Comparison of ENCODE assay signal across 16 cellular contexts in the genomic region with DNA sequence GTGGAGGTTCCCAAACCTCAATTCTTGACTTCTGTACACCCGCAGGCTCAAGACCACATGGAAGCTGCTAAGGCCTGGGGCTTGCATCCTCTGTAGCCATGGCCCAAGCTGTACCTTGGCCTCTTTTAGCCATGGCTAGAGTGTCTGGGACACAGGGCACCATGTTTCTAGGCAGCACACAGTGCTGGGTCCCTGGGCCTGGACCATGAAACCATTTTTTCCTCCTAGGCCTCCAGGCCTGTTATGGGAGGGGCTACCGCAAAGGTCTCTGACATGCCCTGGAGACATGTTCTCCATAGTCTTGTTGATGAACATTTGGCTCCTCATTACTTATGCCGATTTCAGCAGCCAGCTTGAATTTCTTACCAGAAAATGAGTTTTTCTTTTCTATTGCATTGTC.
A peak's percentile ranks its signal among the peaks of the same experiment; 100 is the strongest.
DNase-seq lines count a peak whose midpoint lies in the region; ATAC-seq, FAIRE-seq and TF ChIP-seq lines count a peak whose summit lies in the region.
"Had no signal": no experiment of that assay in that cellular context is flagged by ENCODE, and none has a peak within 500 bp of the region (broad histone marks: within the 10 kb centered on the region; RNA-seq: fewer than 3 reads in every experiment).

No MANE protein-coding gene starts in this region.

- CTCF ChIA-PET in HepG2 (lab: Yijun Ruan, JAX; ENCODE audit: low intra/inter-chr PET ratio, low total read pairs): no interaction called here
- CTCF ChIA-PET in naive thymus-derived CD4-positive, alpha-beta T cell (lab: Charles Lee): no interaction called here

- H3K9me3 ChIP-seq in HepG2 (ENCODE audit: low read length) (peaks cover 91% of the 10 kb centered on the region), right lobe of liver (no peaks in the 10 kb centered on the region), trophoblast cell (ENCODE audit: insufficient read depth, low read depth, low read length) (peaks cover 7% of the 10 kb centered on the region)
- H3K9me3 ChIP-seq in naive thymus-derived CD4-positive, alpha-beta T cell (ENCODE audit: control insufficient read depth in 2 of 3, low read length in 3 of 3): peaks cover 0 to 9% (median 0%) of the 10 kb centered on the region in 3 experiments
- H3K9me3 ChIP-seq: BE2C had no signal

- TF ChIP-seq CTCF in HepG2 (CRISPR knock-in tag; IDR thresholded peaks at IDR 0.05) (no peak), right lobe of liver (IDR thresholded peaks at IDR 0.05) (no peak)

- in situ Hi-C loops in HepG2 (cut with HindIII; ENCODE audit: extremely low pct_ligation_motif_present, low pct_unique_long_range_greater_than_20kb): no loop called here

- no peak overlapping the region for H2AFZ ChIP-seq in HepG2 (ENCODE audit: low read length)
- H2AFZ ChIP-seq in trophoblast cell (ENCODE audit: insufficient read depth, low read length, poor library complexity): no peak overlapping the region

- H3K4me3 ChIP-seq in HepG2 (replicated peaks in 1 of 3; ENCODE audit: insufficient read depth in 1 of 3, low read depth in 2 of 3, low read length in 3 of 3) (no peak overlapping the region), right lobe of liver (no peak overlapping the region), trophoblast cell (ENCODE audit: low read depth, low read length) (no peak overlapping the region)
- H3K4me3 ChIP-seq in naive thymus-derived CD4-positive, alpha-beta T cell (ENCODE audit: low read length): no peak overlapping the region
- H3K4me3 ChIP-seq: GM12878 had no signal

- no peak overlapping the region for H3K18ac ChIP-seq in trophoblast cell (ENCODE audit: low read length)

- H3K4ac ChIP-seq in trophoblast cell (ENCODE audit: low read depth, low read length): no peak overlapping the region

- TF ChIP-seq EP300 in HepG2 (IDR thresholded peaks at IDR 0.05; ENCODE audit: low read depth in 2 of 2, low read length in 2 of 2) (no peak), HepG2 (CRISPR knock-in tag; IDR thresholded peaks at IDR 0.05; ENCODE audit: borderline replicate concordance) (no peak)

- ATAC-seq in HepG2 (no peak), right lobe of liver (no peak), HG03439 (IDR thresholded peaks at IDR 0.05; ENCODE audit: unreplicated experiment) (no peak)
- no peak for ATAC-seq in naive thymus-derived CD4-positive, alpha-beta T cell
- ATAC-seq: CD8-positive, alpha-beta T cell; GM12878 had no signal

- no peak overlapping the region for H3K23ac ChIP-seq in trophoblast cell (ENCODE audit: low read length)

- H3K4me1 ChIP-seq in HepG2 (ENCODE audit: insufficient read depth, low read length) (no peaks in the 10 kb centered on the region), right lobe of liver (no peaks in the 10 kb centered on the region), trophoblast cell (ENCODE audit: control insufficient read depth in 1 of 2, insufficient read depth in 2 of 2, low read length in 2 of 2) (no peaks in the 10 kb centered on the region)
- H3K4me1 ChIP-seq in naive thymus-derived CD4-positive, alpha-beta T cell (ENCODE audit: control insufficient read depth in 2 of 2, insufficient read depth in 2 of 2, low read length in 2 of 2): no peaks in the 10 kb centered on the region
- H3K4me1 ChIP-seq: BE2C had no signal

- H2BK12ac ChIP-seq in trophoblast cell (ENCODE audit: low read length): no peak overlapping the region

- no peak overlapping the region for H2BK120ac ChIP-seq in trophoblast cell (ENCODE audit: insufficient read depth, low read length, poor library complexity)

- peaks cover 0 to 17% (median 0%) of the 10 kb centered on the region in 5 donors for H3K27me3 Mint-ChIP-seq in naive thymus-derived CD4-positive, alpha-beta T cell

- DNase-seq in HepG2 (ENCODE audit: low spot score): no peak
- no peak for DNase-seq in right lobe of liver
- peak; percentile 4 for DNase-seq in ELF-1 (ENCODE audit: low read depth, low spot score)
- peak; percentile 3 for DNase-seq in OCI-M1 (lab: John Stamatoyannopoulos, UW)
- DNase-seq in trophoblast cell: no peak
- no peak for DNase-seq in naive thymus-derived CD4-positive, alpha-beta T cell
- DNase-seq: BE2C; CD8-positive, alpha-beta T cell; COR-L47; GOT3; H9 had no signal

- H3K36me3 ChIP-seq in HepG2 (replicated peaks in 1 of 2; ENCODE audit: control insufficient read depth in 1 of 2, insufficient read depth in 2 of 2, low read length in 2 of 2) (no peaks in the 10 kb centered on the region), right lobe of liver (no peaks in the 10 kb centered on the region), trophoblast cell (ENCODE audit: control insufficient read depth in 1 of 2, insufficient read depth in 2 of 2, low read length in 2 of 2) (no peaks in the 10 kb centered on the region)
- no peaks in the 10 kb centered on the region for H3K36me3 ChIP-seq in naive thymus-derived CD4-positive, alpha-beta T cell (ENCODE audit: control insufficient read depth in 2 of 3, insufficient read depth in 3 of 3, low read length in 3 of 3)
- H3K36me3 ChIP-seq: BE2C had no signal

- no peak overlapping the region for H3K27ac ChIP-seq in HepG2 (ENCODE audit: extremely low read length, insufficient read depth, low read length)
- no peak overlapping the region for H3K27ac ChIP-seq in right lobe of liver
- no peak overlapping the region for H3K27ac ChIP-seq in trophoblast cell (ENCODE audit: low read depth, low read length)
- no peak overlapping the region for H3K27ac ChIP-seq in naive thymus-derived CD4-positive, alpha-beta T cell (ENCODE audit: low read depth, low read length)

- H2AK5ac ChIP-seq in trophoblast cell (ENCODE audit: low read length): no peak overlapping the region

- H3K4me2 ChIP-seq in HepG2 (ENCODE audit: low read depth, low read length) (no peak overlapping the region), trophoblast cell (ENCODE audit: low read length) (no peak overlapping the region)

- H3K79me2 ChIP-seq in HepG2 (ENCODE audit: insufficient read depth, low read length) (no peaks in the 10 kb centered on the region), trophoblast cell (ENCODE audit: control insufficient read depth, insufficient read depth, low read length, poor library complexity) (no peaks in the 10 kb centered on the region)

- no peak overlapping the region for H2BK5ac ChIP-seq in trophoblast cell (ENCODE audit: low read depth, low read length, poor library complexity)

- no peak overlapping the region for H4K91ac ChIP-seq in trophoblast cell (ENCODE audit: low read depth, low read length)

- no peak overlapping the region for H3K14ac ChIP-seq in trophoblast cell (ENCODE audit: low read length)

- no peaks in the 10 kb centered on the region for H3K4me1 Mint-ChIP-seq in naive thymus-derived CD4-positive, alpha-beta T cell
- H3K4me1 Mint-ChIP-seq: CD14-positive monocyte had no signal

- H3K9ac ChIP-seq in HepG2 (ENCODE audit: insufficient read depth, low read depth, low read length) (no peak overlapping the region), trophoblast cell (ENCODE audit: low read length) (no peak overlapping the region)

- POLR2A ChIA-PET in HepG2 (lab: Yijun Ruan, JAX): no interaction called here
- POLR2A ChIA-PET in naive thymus-derived CD4-positive, alpha-beta T cell (lab: Charles Lee): no interaction called here

- H3K4me3 Mint-ChIP-seq in naive thymus-derived CD4-positive, alpha-beta T cell: no peak overlapping the region
- H3K4me3 Mint-ChIP-seq: CD14-positive monocyte; CD8-positive, alpha-beta T cell; H9 had no signal

- H3K27me3 ChIP-seq in HepG2 (ENCODE audit: control insufficient read depth in 1 of 2, insufficient read depth in 2 of 2, low read length in 2 of 2) (no peaks in the 10 kb centered on the region), right lobe of liver (no peaks in the 10 kb centered on the region), trophoblast cell (ENCODE audit: insufficient read depth, low read length) (no peaks in the 10 kb centered on the region)
- no peaks in the 10 kb centered on the region for H3K27me3 ChIP-seq in naive thymus-derived CD4-positive, alpha-beta T cell (ENCODE audit: control insufficient read depth in 2 of 2, insufficient read depth in 2 of 2, low read length in 2 of 2)
- H3K27me3 ChIP-seq: BE2C had no signal

- H4K12ac ChIP-seq in trophoblast cell (ENCODE audit: low read depth, low read length): no peak overlapping the region

- peaks cover 3 to 50% (median 19%) of the 10 kb centered on the region in 11 donors for H3K9me3 Mint-ChIP-seq in naive thymus-derived CD4-positive, alpha-beta T cell

- peaks cover 0 to 5% (median 1%) of the 10 kb centered on the region in 5 donors for H3K36me3 Mint-ChIP-seq in naive thymus-derived CD4-positive, alpha-beta T cell
- H3K36me3 Mint-ChIP-seq: CD14-positive monocyte; CD8-positive, alpha-beta T cell had no signal

- no peak overlapping the region for H3K27ac Mint-ChIP-seq in naive thymus-derived CD4-positive, alpha-beta T cell
- H3K27ac Mint-ChIP-seq: CD14-positive monocyte; CD8-positive, alpha-beta T cell; H9 had no signal

- no peak overlapping the region for H4K8ac ChIP-seq in trophoblast cell (ENCODE audit: low read depth, low read length)

- no peaks in the 10 kb centered on the region for H4K20me1 ChIP-seq in HepG2 (ENCODE audit: insufficient read depth, low read length)

- no peaks in the 10 kb centered on the region for H3K79me1 ChIP-seq in trophoblast cell (ENCODE audit: low read length)

- BruUV-seq in HepG2 (replicated peaks; lab: Mats Ljungman, UMichigan): no TSS peak

- intact Hi-C loops in HepG2 (cut with micrococcal nuclease; ENCODE audit: unreplicated experiment) (no loop called here), right lobe of liver (cut with DNase I) (no loop called here)
- intact Hi-C loops in naive thymus-derived CD4-positive, alpha-beta T cell (cut with micrococcal nuclease): no loop called here

- no peak for TF ChIP-seq POLR2A in HepG2 (IDR thresholded peaks at IDR 0.05; ENCODE audit: insufficient read depth in 1 of 2, low read depth in 2 of 2, low read length in 2 of 2)
- no peak for TF ChIP-seq POLR2A in right lobe of liver (IDR thresholded peaks at IDR 0.05)

- no peak for TF ChIP-seq RAD21 in HepG2 (CRISPR knock-in tag; IDR thresholded peaks at IDR 0.05)

- no peak for FAIRE-seq in HepG2 (lab: Jason Lieb, UNC)
- FAIRE-seq: A204.1, GM12878, HTR-8/SVneo had no signal

- 32% methylated on average over 2 of the region's 3 CpGs for WGBS in HepG2 (ENCODE audit: low lambda C conversion rate)
- WGBS in right lobe of liver (ENCODE audit: insufficient coverage, low coverage, low lambda C conversion rate, missing lambda C conversion rate): 69% methylated on average over 2 of the region's 3 CpGs
- no CpG with 5 or more reads among the region's 3 CpGs for WGBS in trophoblast cell (ENCODE audit: extremely low coverage, insufficient coverage, insufficient read length)

TF ChIP-seq in HepG2, 621 proteins besides CTCF, POLR2A, EP300 and RAD21:
- TF ChIP-seq SKI (IDR thresholded peaks at IDR 0.05; ENCODE audit: partially characterized antibody): no peak
- TF ChIP-seq ZKSCAN1 (IDR thresholded peaks at IDR 0.05; ENCODE audit: low read length): no peak
- peak; percentile 58 for TF ChIP-seq ZFP36 (IDR thresholded peaks at IDR 0.05; ENCODE audit: borderline replicate concordance, low read depth, low read length, partially characterized antibody)

Comparison
In these comparisons a context has a peak if more than half of its experiments do, and no peak if none do; other contexts are left out.
1. DNase-seq: peak in ELF-1 (single experiment) and OCI-M1 (single experiment); none in HepG2 (single experiment), right lobe of liver (0 of 3), trophoblast cell (0 of 2) and naive thymus-derived CD4-positive, alpha-beta T cell (0 of 9).